In genomic region chr9:133251221-133251620, GRCh38 we compare ENCODE assay signal across 7 cellular contexts. TPM values are rescaled to one million over a fixed set of nuclear protein-coding genes. Genes with fewer than 3 reads are reported as not detected.
"Had no signal": no experiment of that assay in that cellular context is flagged by ENCODE, and none has a peak within 500 bp of the region (broad histone marks: within the 10 kb centered on the region; RNA-seq: fewer than 3 reads in every experiment).

No MANE protein-coding gene starts in this region.

RNA-seq across cellular contexts. Expression of gene ABO, which starts 23.8 kb away (rescaled TPM):
- total RNA-seq: activated CD4-positive, alpha-beta memory T cell treated with anti-CD3 and anti-CD28 coated beads for 36 hours; activated naive CD4-positive, alpha-beta T cell treated with anti-CD3 and anti-CD28 coated beads, Interleukin-2, amount 50 U/mL, for 72 hours had no signal

RNA-seq across cellular contexts. Expression of gene OBP2B, which starts 42.2 kb away (rescaled TPM):
- total RNA-seq: activated CD4-positive, alpha-beta memory T cell treated with anti-CD3 and anti-CD28 coated beads for 36 hours; activated CD4-positive, alpha-beta T cell treated with anti-CD3 and anti-CD28 coated beads, Interleukin-2, amount 10 ng/mL, durations not matched to agents 7 days and 5 days; activated naive CD4-positive, alpha-beta T cell treated with anti-CD3 and anti-CD28 coated beads, Interleukin-2, amount 50 U/mL, for 72 hours; activated T-cell treated with anti-CD3 and anti-CD28 coated beads, Interleukin-2, amount 50 U/mL, for 4 hours; ascending aorta; body of pancreas; bronchial epithelial cell had no signal
